In the genomic region with DNA sequence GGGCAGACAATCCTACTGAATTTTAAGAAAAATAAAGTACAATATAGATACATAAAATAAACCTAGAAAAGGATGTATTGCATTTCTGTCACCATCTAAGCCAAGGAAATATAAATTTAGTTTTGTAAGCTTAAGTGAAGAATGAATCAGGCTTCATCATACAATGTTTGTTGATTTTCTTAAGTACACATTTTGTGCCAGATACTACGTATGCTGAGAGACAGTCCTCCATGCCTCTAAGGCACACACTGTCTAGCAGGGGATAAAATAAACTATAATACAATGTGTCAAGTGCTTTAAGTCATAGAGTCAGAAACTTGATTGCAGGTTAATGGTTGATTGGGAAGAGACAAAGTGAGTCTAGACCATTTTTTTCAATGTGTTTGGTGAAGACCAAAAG, we compare ENCODE assay signal across 27 cellular contexts.
"Had no signal": no experiment of that assay in that cellular context is flagged by ENCODE, and none has a peak within 500 bp of the region (broad histone marks: within the 10 kb centered on the region; RNA-seq: fewer than 3 reads in every experiment).

No MANE protein-coding gene starts in this region.

- H3K36me3 ChIP-seq: gastroesophageal sphincter, heart left ventricle, pancreas, right lobe of liver, suprapubic skin, transverse colon, upper lobe of right lung, vagina had no signal

- H3K36me3 Mint-ChIP-seq: memory B cell, natural killer cell had no signal

- H3K9me3 ChIP-seq: gastroesophageal sphincter, pancreas, right lobe of liver, suprapubic skin, transverse colon, upper lobe of right lung, vagina had no signal

- H3K4me1 ChIP-seq: foreskin keratinocyte, gastroesophageal sphincter, heart left ventricle, pancreas, right lobe of liver, suprapubic skin, transverse colon, upper lobe of right lung, vagina had no signal

- H3K27me3 ChIP-seq: foreskin keratinocyte, heart left ventricle, hepatocyte, pancreas, right lobe of liver, suprapubic skin, transverse colon, upper lobe of right lung, vagina had no signal

- H3K27ac Mint-ChIP-seq: memory B cell; natural killer cell; progenitor cell of endocrine pancreas; stimulated activated naive CD8-positive, alpha-beta T cell treated with anti-CD3 and anti-CD28 coated beads, Interleukin-15, amount 100 ng/mL, for 72 hours had no signal

- H3K4me1 Mint-ChIP-seq: memory B cell; natural killer cell; stimulated activated naive CD8-positive, alpha-beta T cell treated with anti-CD3 and anti-CD28 coated beads, Interleukin-15, amount 100 ng/mL, for 72 hours had no signal

- DNase-seq: dermis blood vessel endothelial cell; effector memory CD4-positive, alpha-beta T cell; foreskin keratinocyte; heart left ventricle; kidney; natural killer cell; occipital lobe; pancreas; right lobe of liver; stimulated activated CD4-positive, alpha-beta T cell treated with anti-CD3 and anti-CD28 coated beads, Interleukin-12 subunit alpha, Interleukin-12 subunit beta, amount 100 ng/mL, for 4 hours; stimulated activated CD4-positive, alpha-beta T cell treated with anti-CD3 and anti-CD28 coated beads, Interleukin-1b, Interleukin-23, amount 100 ng/mL, for 48 hours; stimulated activated CD4-positive, alpha-beta T cell treated with anti-CD3 and anti-CD28 coated beads, Interleukin-4, amount 100 ng/mL, for 1 hour; stimulated activated CD8-positive, alpha-beta memory T cell treated with anti-CD3 and anti-CD28 coated beads, Interleukin-4, amount 100 ng/mL, for 48 hours; stimulated activated naive CD4-positive, alpha-beta T cell; stimulated activated naive CD8-positive, alpha-beta T cell treated with anti-CD3 and anti-CD28 coated beads, Interleukin-15, amount 100 ng/mL, for 72 hours; transverse colon; upper lobe of right lung had no signal

- H3K9me3 Mint-ChIP-seq: stimulated activated naive CD8-positive, alpha-beta T cell treated with anti-CD3 and anti-CD28 coated beads, Interleukin-15, amount 100 ng/mL, for 72 hours had no signal

- H3K4me3 Mint-ChIP-seq: memory B cell; natural killer cell; stimulated activated naive CD8-positive, alpha-beta T cell treated with anti-CD3 and anti-CD28 coated beads, Interleukin-15, amount 100 ng/mL, for 72 hours had no signal

- ATAC-seq: foreskin keratinocyte; gastroesophageal sphincter; heart left ventricle; left lobe of liver; natural killer cell; pancreas; right lobe of liver; stimulated activated naive CD8-positive, alpha-beta T cell treated with anti-CD3 and anti-CD28 coated beads, Interleukin-15, amount 100 ng/mL, for 72 hours; upper lobe of right lung had no signal

- H3K4me3 ChIP-seq: coronary artery, gastroesophageal sphincter, heart left ventricle, hepatocyte, lung, pancreas, right lobe of liver, smooth muscle cell, suprapubic skin, transverse colon, upper lobe of right lung, vagina had no signal
